2 cellular contexts compared by ENCODE assay signal in genomic region chr2:74436804-74437695, GRCh38.
TF ChIP-seq lines count a peak whose summit lies in the region.

No MANE protein-coding gene starts in this region.

TF ChIP-seq in HepG2, 621 proteins besides CTCF, POLR2A, EP300 and RAD21:
- no peak for TF ChIP-seq ZNF567 (CRISPR knock-in tag; IDR thresholded peaks at IDR 0.05; ENCODE audit: borderline replicate concordance)
- TF ChIP-seq RBFOX2 (IDR thresholded peaks at IDR 0.05; ENCODE audit: low read depth, low read length), result peak; percentile 10; the same call in 1 of the 2 replicates

TF ChIP-seq in WTC11, 78 proteins besides CTCF, POLR2A, EP300 and RAD21:
- TF ChIP-seq ETV6 (CRISPR knock-in tag; IDR thresholded peaks at IDR 0.05) (no peak), TCF7 (CRISPR knock-in tag; IDR thresholded peaks at IDR 0.05; ENCODE audit: low read depth) (no peak)
- TF ChIP-seq, protein P1, sequence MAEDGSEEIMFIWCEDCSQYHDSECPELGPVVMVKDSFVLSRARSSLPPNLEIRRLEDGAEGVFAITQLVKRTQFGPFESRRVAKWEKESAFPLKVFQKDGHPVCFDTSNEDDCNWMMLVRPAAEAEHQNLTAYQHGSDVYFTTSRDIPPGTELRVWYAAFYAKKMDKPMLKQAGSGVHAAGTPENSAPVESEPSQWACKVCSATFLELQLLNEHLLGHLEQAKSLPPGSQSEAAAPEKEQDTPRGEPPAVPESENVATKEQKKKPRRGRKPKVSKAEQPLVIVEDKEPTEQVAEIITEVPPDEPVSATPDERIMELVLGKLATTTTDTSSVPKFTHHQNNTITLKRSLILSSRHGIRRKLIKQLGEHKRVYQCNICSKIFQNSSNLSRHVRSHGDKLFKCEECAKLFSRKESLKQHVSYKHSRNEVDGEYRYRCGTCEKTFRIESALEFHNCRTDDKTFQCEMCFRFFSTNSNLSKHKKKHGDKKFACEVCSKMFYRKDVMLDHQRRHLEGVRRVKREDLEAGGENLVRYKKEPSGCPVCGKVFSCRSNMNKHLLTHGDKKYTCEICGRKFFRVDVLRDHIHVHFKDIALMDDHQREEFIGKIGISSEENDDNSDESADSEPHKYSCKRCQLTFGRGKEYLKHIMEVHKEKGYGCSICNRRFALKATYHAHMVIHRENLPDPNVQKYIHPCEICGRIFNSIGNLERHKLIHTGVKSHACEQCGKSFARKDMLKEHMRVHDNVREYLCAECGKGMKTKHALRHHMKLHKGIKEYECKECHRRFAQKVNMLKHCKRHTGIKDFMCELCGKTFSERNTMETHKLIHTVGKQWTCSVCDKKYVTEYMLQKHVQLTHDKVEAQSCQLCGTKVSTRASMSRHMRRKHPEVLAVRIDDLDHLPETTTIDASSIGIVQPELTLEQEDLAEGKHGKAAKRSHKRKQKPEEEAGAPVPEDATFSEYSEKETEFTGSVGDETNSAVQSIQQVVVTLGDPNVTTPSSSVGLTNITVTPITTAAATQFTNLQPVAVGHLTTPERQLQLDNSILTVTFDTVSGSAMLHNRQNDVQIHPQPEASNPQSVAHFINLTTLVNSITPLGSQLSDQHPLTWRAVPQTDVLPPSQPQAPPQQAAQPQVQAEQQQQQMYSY (CRISPR knock-in tag; IDR thresholded peaks at IDR 0.05), result peak; percentile 69
